In the genomic region with DNA sequence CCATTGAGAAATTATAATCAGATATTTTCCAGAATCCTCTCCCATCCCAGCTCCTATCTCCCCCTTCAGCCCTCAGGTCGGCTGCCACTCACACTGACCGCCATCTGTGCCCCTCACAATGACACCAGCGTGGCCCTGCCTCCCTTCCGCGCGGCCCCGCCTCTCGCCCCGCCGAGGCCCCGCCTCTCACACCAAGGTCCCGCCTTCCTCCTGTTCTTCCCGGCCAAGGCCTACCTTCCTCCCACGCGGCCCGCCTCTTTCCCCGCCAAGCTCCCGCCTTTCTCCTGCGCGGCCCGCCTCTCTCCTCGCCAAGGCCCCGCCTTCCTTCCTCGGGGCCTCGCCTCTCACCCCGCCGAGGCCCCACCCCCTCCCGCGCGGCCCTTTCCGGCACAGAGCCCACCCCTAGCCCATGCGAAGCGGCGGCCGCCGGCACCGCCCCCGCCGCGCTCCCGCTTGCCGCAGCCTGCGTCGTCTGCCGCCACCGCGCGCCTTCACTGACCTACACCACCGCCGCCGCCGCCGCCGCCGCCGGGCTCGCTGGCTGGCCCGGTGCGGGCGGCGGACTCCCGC, we compare ENCODE assay signal across 8 cellular contexts. TPM values are rescaled to one million over a fixed set of nuclear protein-coding genes. Genes with fewer than 3 reads are reported as not detected.
A peak's percentile ranks its signal among the peaks of the same experiment; 100 is the strongest.
DNase-seq lines count a peak whose midpoint lies in the region; ATAC-seq, FAIRE-seq and TF ChIP-seq lines count a peak whose summit lies in the region.

A gene (plus strand): TSS at position 410 of the 570 bp plus-strand sequence. CDS start 261 bp downstream, outside the sequence.

- 0 to 1% (median 0%) methylated on average over 57 to 62 of the region's 62 CpGs for WGBS in adipose tissue, 3 donors
- no CpG with 5 or more reads among the region's 62 CpGs for WGBS in trophoblast cell (ENCODE audit: extremely low coverage, insufficient coverage, insufficient read length)
- 1 to 2% methylated on average over 31 to 46 of the region's 62 CpGs for WGBS in tibial nerve, 2 donors

- H3K36me3 ChIP-seq in cardiac muscle cell (peaks cover 24% of the 10 kb centered on the region), trophoblast cell (ENCODE audit: control insufficient read depth in 1 of 2, insufficient read depth in 2 of 2, low read length in 2 of 2) (peaks cover 3 to 16% of the 10 kb centered on the region in 2 experiments), tibial nerve (peaks cover 0 to 29% (median 6%) of the 10 kb centered on the region in 3 donors)

- H2BK12ac ChIP-seq in trophoblast cell (ENCODE audit: low read length): peak within 1 kb of the TSS; percentile 83

- peaks cover 8% of the 10 kb centered on the region for H3K4me1 ChIP-seq in cardiac muscle cell (ENCODE audit: low read depth)
- peaks cover 3 to 5% of the 10 kb centered on the region in 2 experiments for H3K4me1 ChIP-seq in trophoblast cell (ENCODE audit: control insufficient read depth in 1 of 2, insufficient read depth in 2 of 2, low read length in 2 of 2)
- peaks cover 0 to 28% (median 15%) of the 10 kb centered on the region in 4 donors for H3K4me1 ChIP-seq in tibial nerve

- peak within 1 kb of the TSS; percentile 99 for H3K18ac ChIP-seq in trophoblast cell (ENCODE audit: low read length)

- TF ChIP-seq CTCF in cardiac muscle cell (IDR thresholded peaks at IDR 0.05; ENCODE audit: low read depth, low read length) (no peak), tibial nerve (IDR thresholded peaks at IDR 0.05) (no peak)

- DNase-seq in GM12892 (ENCODE audit: insufficient read length): peak; percentile 91
- peak; percentile 93 for DNase-seq in NCI-H146 treated with DMSO at 0.1 percent for 48 hours (lab: John Stamatoyannopoulos, UW; ENCODE audit: unreplicated experiment)
- peak; percentile 95 to 98 (median 96) for DNase-seq in T-helper 1 cell
- DNase-seq in cardiac muscle cell (ENCODE audit: low read depth in 1 of 2, low spot score in 1 of 2): peak; percentile 98 to 99
- DNase-seq in trophoblast cell: peak; percentile 98
- peak; percentile 92 to 94 for DNase-seq in tibial nerve (ENCODE audit: low spot score in 2 of 2)

- H3K79me2 ChIP-seq in trophoblast cell (ENCODE audit: control insufficient read depth, insufficient read depth, low read length, poor library complexity): peaks cover 10% of the 10 kb centered on the region

- H3K4ac ChIP-seq in trophoblast cell (ENCODE audit: low read depth, low read length): peak within 1 kb of the TSS; percentile 92

- peak within 1 kb of the TSS; percentile 92 for H4K91ac ChIP-seq in trophoblast cell (ENCODE audit: low read depth, low read length)

- H3K4me2 ChIP-seq in trophoblast cell (ENCODE audit: low read length): peak within 1 kb of the TSS; percentile 80

- peak within 1 kb of the TSS; percentile 96 for H2BK120ac ChIP-seq in trophoblast cell (ENCODE audit: insufficient read depth, low read length, poor library complexity)

- FAIRE-seq in GM12892 (lab: Jason Lieb, UNC): peak; percentile 95

- TF ChIP-seq EP300 in tibial nerve (IDR thresholded peaks at IDR 0.05): peak in 1 of 2 donors; percentile 27

- peak within 1 kb of the TSS; percentile 97 for H4K12ac ChIP-seq in trophoblast cell (ENCODE audit: low read depth, low read length)

- H3K14ac ChIP-seq in trophoblast cell (ENCODE audit: low read length): peak within 1 kb of the TSS; percentile 98

- peak within 1 kb of the TSS; percentile 88 for H3K4me3 ChIP-seq in cardiac muscle cell
- H3K4me3 ChIP-seq in trophoblast cell (ENCODE audit: low read depth, low read length): peak within 1 kb of the TSS; percentile 84
- H3K4me3 ChIP-seq in tibial nerve: peak within 1 kb of the TSS; percentile 57 to 88 (median 78)

- H2BK5ac ChIP-seq in trophoblast cell (ENCODE audit: low read depth, low read length, poor library complexity): peak within 1 kb of the TSS; percentile 98

- peak within 1 kb of the TSS; percentile 90 for H2AK5ac ChIP-seq in trophoblast cell (ENCODE audit: low read length)

- TF ChIP-seq POLR2A in GM12892 (IDR thresholded peaks at IDR 0.05; ENCODE audit: low read depth, low read length): no peak; the same call in 1 of the 2 replicates
- peak in 1 of 2 donors; percentile 34 for TF ChIP-seq POLR2A in tibial nerve (IDR thresholded peaks at IDR 0.05)

- H4K8ac ChIP-seq in trophoblast cell (ENCODE audit: low read depth, low read length): peak within 1 kb of the TSS; percentile 98

- peak within 1 kb of the TSS; percentile 78 for H3K27ac ChIP-seq in adipose tissue (ENCODE audit: low read depth, low read length)
- peak within 1 kb of the TSS; percentile 95 for H3K27ac ChIP-seq in cardiac muscle cell
- peak within 1 kb of the TSS; percentile 99 for H3K27ac ChIP-seq in trophoblast cell (ENCODE audit: low read depth, low read length)
- peak within 1 kb of the TSS; percentile 88 to 99 (median 96) for H3K27ac ChIP-seq in tibial nerve

- H3K27me3 ChIP-seq in cardiac muscle cell: no peaks in the 10 kb centered on the region
- no peaks in the 10 kb centered on the region for H3K27me3 ChIP-seq in trophoblast cell (ENCODE audit: insufficient read depth, low read length)
- no peaks in the 10 kb centered on the region for H3K27me3 ChIP-seq in tibial nerve

- ATAC-seq in HG02884 (IDR thresholded peaks at IDR 0.05; ENCODE audit: unreplicated experiment): peak; percentile 76

- no peak within 1 kb of the TSS for H3K23ac ChIP-seq in trophoblast cell (ENCODE audit: low read length)

- H3K9me3 ChIP-seq in cardiac muscle cell (ENCODE audit: low read depth) (no peaks in the 10 kb centered on the region), trophoblast cell (ENCODE audit: insufficient read depth, low read depth, low read length) (no peaks in the 10 kb centered on the region), tibial nerve (no peaks in the 10 kb centered on the region)

- H3K79me1 ChIP-seq in trophoblast cell (ENCODE audit: low read length): peaks cover 5% of the 10 kb centered on the region

- peak within 1 kb of the TSS; percentile 95 for H2AFZ ChIP-seq in trophoblast cell (ENCODE audit: insufficient read depth, low read length, poor library complexity)

- H3K9ac ChIP-seq in trophoblast cell (ENCODE audit: low read length): peak within 1 kb of the TSS; percentile 66

RNA-seq across cellular contexts. Expression of the gene that starts here (rescaled TPM):
- 47.6 TPM for polyA plus RNA-seq in GM12892 (2012; ENCODE audit: missing spikeins)
- polyA plus RNA-seq in adipose tissue (10 to 100 TPM; 21.5 to 22.5 (median 22.1) TPM), cardiac muscle cell (37.8 and 40.5 TPM in 2 replicates)
- total RNA-seq in cardiac muscle cell (18.7 and 49.4 TPM in 2 replicates), tibial nerve (10 to 100 TPM; 30.3 to 54.0 (median 31.7) TPM)
- polyA plus RNA-seq in trophoblast cell (2013): 49.8 and 50.4 TPM in 2 replicates

Comparison
In these comparisons a context has a peak if more than half of its experiments do, and no peak if none do; other contexts are left out.
1. Peak in every context shown above with its lines: DNase-seq, ATAC-seq, H3K4me3 ChIP-seq and H3K27ac ChIP-seq.